9 cellular contexts compared by ENCODE assay signal in the genomic region with DNA sequence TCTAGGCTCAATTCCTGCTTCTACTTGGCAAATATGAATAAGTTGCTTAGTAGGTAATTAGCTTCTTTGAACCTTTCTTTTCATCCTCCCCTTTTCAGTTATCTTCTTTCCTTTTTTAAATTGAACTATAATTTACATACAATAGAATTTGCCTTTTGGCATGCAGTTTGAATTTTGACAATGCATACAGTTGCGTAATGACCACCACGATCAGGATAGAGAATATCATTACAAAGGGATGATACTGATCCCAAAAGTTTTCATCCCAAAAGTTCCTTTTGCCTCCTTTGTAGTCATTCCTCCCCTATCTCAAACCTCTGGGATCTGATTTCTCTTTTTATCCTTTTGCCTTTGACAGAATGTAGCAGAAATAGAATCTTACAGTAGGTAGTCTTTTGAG.
"Had no signal": no experiment of that assay in that cellular context is flagged by ENCODE, and none has a peak within 500 bp of the region (broad histone marks: within the 10 kb centered on the region; RNA-seq: fewer than 3 reads in every experiment).

No MANE protein-coding gene starts in this region.

- H3K4me1 Mint-ChIP-seq: IgD-negative memory B cell had no signal

- FAIRE-seq: HTR-8/SVneo, K562 had no signal

- ATAC-seq: K562 had no signal

- H3K27ac ChIP-seq: HL-60, KMS-11 had no signal

- H3K27ac Mint-ChIP-seq: IgD-negative memory B cell had no signal

- H3K9me3 Mint-ChIP-seq: IgD-negative memory B cell had no signal

- H3K4me3 ChIP-seq: K562 had no signal

- H3K4me3 Mint-ChIP-seq: IgD-negative memory B cell had no signal

- H3K9ac ChIP-seq: KMS-11 had no signal

- H3K4me2 ChIP-seq: KMS-11 had no signal

- DNase-seq: Karpas-422, Kasumi-1, KBM-7, KG1 had no signal
